Comparison of ENCODE assay signal across 14 cellular contexts in genomic region chr12:56347255-56347654, GRCh38. TPM values are rescaled to one million over a fixed set of nuclear protein-coding genes. Genes with fewer than 3 reads are reported as not detected.
DNase-seq lines count a peak whose midpoint lies in the region; ATAC-seq, FAIRE-seq and TF ChIP-seq lines count a peak whose summit lies in the region.
"Not testable (repeated sequence)": the region's sequence is repeated elsewhere in the genome, so short reads cannot be mapped to it uniquely, and the experiment has no call there.
"Had no signal": no experiment of that assay in that cellular context is flagged by ENCODE, and none has a peak within 500 bp of the region (broad histone marks: within the 10 kb centered on the region; RNA-seq: fewer than 3 reads in every experiment).

No MANE protein-coding gene starts in this region.

- not testable (repeated sequence) for TF ChIP-seq CTCF in GM12865 (IDR thresholded peaks at IDR 0.05; ENCODE audit: insufficient read depth, low read depth, low read length, missing control alignments); endodermal cell (conservative IDR thresholded peaks at IDR 0.05); sigmoid colon (IDR thresholded peaks at IDR 0.05)

- TF ChIP-seq EP300 in sigmoid colon (IDR thresholded peaks at IDR 0.05) = not testable (repeated sequence)

- not testable (repeated sequence) for H3K4me3 Mint-ChIP-seq in T-helper 17 cell; activated T-cell treated with anti-CD3 and anti-CD28 coated beads, Interleukin-2, amount 50 U/mL, for 24 hours; endodermal cell; stimulated activated naive B cell treated with anti-CD40 and anti-IgM and Interleukin-4, amounts not matched to agents 10 μg/mL and 1 μg/mL and 100 μg/mL, for 72 hours

- H3K27ac Mint-ChIP-seq in T-helper 17 cell (peak overlapping the region; percentile 37), endodermal cell (peak overlapping the region; percentile 72)
- H3K27ac Mint-ChIP-seq in activated T-cell treated with anti-CD3 and anti-CD28 coated beads, Interleukin-2, amount 50 U/mL, for 24 hours = peak overlapping the region; percentile 67
- H3K27ac Mint-ChIP-seq in stimulated activated naive B cell treated with anti-CD40 and anti-IgM and Interleukin-4, amounts not matched to agents 10 μg/mL and 1 μg/mL and 100 μg/mL, for 72 hours = peak overlapping the region; percentile 42

- not testable (repeated sequence) for H3K4me3 ChIP-seq in GM12865 (ENCODE audit: low read depth, low read length); endodermal cell (ENCODE audit: low read length); sigmoid colon

- not testable (repeated sequence) for H3K27ac ChIP-seq in endodermal cell (ENCODE audit: low read depth, low read length); sigmoid colon

- not testable (repeated sequence) for H3K4me1 ChIP-seq in endodermal cell (ENCODE audit: control insufficient read depth, insufficient read depth, low read length); sigmoid colon

- not testable (repeated sequence) for ATAC-seq in T-helper 17 cell
- peak in 1 of 2 donors; percentile 54 for ATAC-seq in stimulated activated naive B cell treated with anti-CD40 and anti-IgM and Interleukin-4, amounts not matched to agents 10 μg/mL and 1 μg/mL and 100 μg/mL, for 72 hours (replicated peaks)

- not testable (repeated sequence) for H3K9me3 Mint-ChIP-seq in activated T-cell treated with anti-CD3 and anti-CD28 coated beads, Interleukin-2, amount 50 U/mL, for 24 hours; endodermal cell; stimulated activated naive B cell treated with anti-CD40 and anti-IgM and Interleukin-4, amounts not matched to agents 10 μg/mL and 1 μg/mL and 100 μg/mL, for 72 hours

- H3K36me3 ChIP-seq in endodermal cell (ENCODE audit: control insufficient read depth, insufficient read depth, low read length) = peaks cover 76% of the 10 kb centered on the region
- H3K36me3 ChIP-seq in sigmoid colon = peaks cover 42 to 99% (median 76%) of the 10 kb centered on the region in 4 donors

- FAIRE-seq in HTR-8/SVneo (lab: Jason Lieb, UNC) = peak; percentile 28

- not testable (repeated sequence) for H3K9ac ChIP-seq in endodermal cell (ENCODE audit: extremely low read depth, low read length, poor library complexity, severe bottlenecking)

- peaks cover 12% of the 10 kb centered on the region for H3K4me1 Mint-ChIP-seq in T-helper 17 cell
- H3K4me1 Mint-ChIP-seq in activated T-cell treated with anti-CD3 and anti-CD28 coated beads, Interleukin-2, amount 50 U/mL, for 24 hours (ENCODE audit: low read depth); endodermal cell; stimulated activated naive B cell treated with anti-CD40 and anti-IgM and Interleukin-4, amounts not matched to agents 10 μg/mL and 1 μg/mL and 100 μg/mL, for 72 hours: not testable (repeated sequence)

- intact Hi-C loops in sigmoid colon (cut with DNase I) = not testable (repeated sequence)

- H3K9me3 ChIP-seq in T-helper 17 cell (ENCODE audit: control insufficient read depth, low read length, poor library complexity, severe bottlenecking); endodermal cell (ENCODE audit: control insufficient read depth, low read length); sigmoid colon: not testable (repeated sequence)

- not testable (repeated sequence) for TF ChIP-seq POLR2A in sigmoid colon (IDR thresholded peaks at IDR 0.05)

- not testable (repeated sequence) for H3K27me3 ChIP-seq in endodermal cell (ENCODE audit: control insufficient read depth, insufficient read depth, low read length, poor library complexity, severe bottlenecking); sigmoid colon

- not testable (repeated sequence) for H3K27me3 Mint-ChIP-seq in T-helper 17 cell; activated T-cell treated with anti-CD3 and anti-CD28 coated beads, Interleukin-2, amount 50 U/mL, for 24 hours; endodermal cell (ENCODE audit: insufficient read depth); stimulated activated naive B cell treated with anti-CD40 and anti-IgM and Interleukin-4, amounts not matched to agents 10 μg/mL and 1 μg/mL and 100 μg/mL, for 72 hours

- peaks cover 18% of the 10 kb centered on the region for H3K36me3 Mint-ChIP-seq in T-helper 17 cell (ENCODE audit: low read depth)
- H3K36me3 Mint-ChIP-seq in activated T-cell treated with anti-CD3 and anti-CD28 coated beads, Interleukin-2, amount 50 U/mL, for 24 hours (ENCODE audit: low read depth) = peaks cover 82% of the 10 kb centered on the region
- peaks cover 76% of the 10 kb centered on the region for H3K36me3 Mint-ChIP-seq in endodermal cell (ENCODE audit: low read depth)
- peaks cover 43 to 67% of the 10 kb centered on the region in 2 donors for H3K36me3 Mint-ChIP-seq in stimulated activated naive B cell treated with anti-CD40 and anti-IgM and Interleukin-4, amounts not matched to agents 10 μg/mL and 1 μg/mL and 100 μg/mL, for 72 hours

- peak; percentile 44 for DNase-seq in GM12865 (ENCODE audit: low read depth)
- not testable (repeated sequence) for DNase-seq in HTR-8/SVneo (ENCODE audit: insufficient read length, low spot score); T-helper 17 cell; activated T-cell treated with anti-CD3 and anti-CD28 coated beads, Interleukin-2, amount 50 U/mL, for 24 hours; endodermal cell; stimulated activated naive B cell treated with anti-CD40 and anti-IgM and Interleukin-4, amounts not matched to agents 10 μg/mL and 1 μg/mL and 100 μg/mL, for 72 hours
- peak; percentile 26 for DNase-seq in sigmoid colon

- 91 to 92% methylated on average over 7 to 9 of the region's 9 CpGs for WGBS in endodermal cell (ENCODE audit: insufficient coverage in 1 of 2, insufficient read length in 1 of 2), 2 experiments
- WGBS in sigmoid colon, 2 donors = 89 to 93% methylated on average over 9 of the region's 9 CpGs

RNA-seq across cellular contexts. Expression of gene IL23A, which starts 8.6 kb away (rescaled TPM):
- total RNA-seq in T-helper 17 cell (10 to 100 TPM; 44.9 to 49.8 TPM), endodermal cell (10 to 100 TPM in 1 of 2 donors, 1 to 10 TPM in 1; 4.6 to 10.4 TPM), sigmoid colon (not detected)
- polyA plus RNA-seq in endodermal cell (2013, experiment 1 of 2) = 0.61 TPM
- 0.99 TPM for polyA plus RNA-seq in endodermal cell (2013, experiment 2 of 2)
- polyA plus RNA-seq in sigmoid colon = 1 to 10 TPM in 1 of 3 donors, not detected in 2; 3.6 TPM
- total RNA-seq: A172, A673, GM23248 had no signal

RNA-seq across cellular contexts. Expression of gene STAT2, which starts 12.7 kb away (rescaled TPM):
- 100 to 1,000 TPM; 116 to 145 TPM for total RNA-seq in T-helper 17 cell
- total RNA-seq in endodermal cell = 100 to 1,000 TPM; 107 to 112 TPM
- polyA plus RNA-seq in endodermal cell (2013, experiment 1 of 2) = 65.9 TPM
- polyA plus RNA-seq in endodermal cell (2013, experiment 2 of 2) = 55.3 TPM
- total RNA-seq in sigmoid colon = 100 to 1,000 TPM in 2 of 4 donors, 10 to 100 TPM in 2; 73.6 to 160 (median 94.6) TPM
- polyA plus RNA-seq in sigmoid colon = 10 to 100 TPM; 15.0 to 71.7 (median 18.6) TPM

RNA-seq across cellular contexts. Expression of gene PAN2, which starts 13.5 kb away (rescaled TPM):
- total RNA-seq in T-helper 17 cell (100 to 1,000 TPM in 1 of 2 donors, 10 to 100 TPM in 1; 81.1 to 108 TPM), endodermal cell (10 to 100 TPM; 66.5 to 90.3 TPM), sigmoid colon (10 to 100 TPM; 26.4 to 67.0 (median 36.8) TPM)
- polyA plus RNA-seq in endodermal cell (2013, experiment 1 of 2) = 69.2 TPM
- polyA plus RNA-seq in endodermal cell (2013, experiment 2 of 2) = 67.1 TPM
- 10 to 100 TPM in 1 of 3 donors, 1 to 10 TPM in 2; 5.4 to 30.0 (median 5.5) TPM for polyA plus RNA-seq in sigmoid colon

RNA-seq across cellular contexts. Expression of gene APOF, which starts 15.4 kb away (rescaled TPM):
- not detected for total RNA-seq in T-helper 17 cell
- total RNA-seq in endodermal cell = not detected
- not detected for polyA plus RNA-seq in endodermal cell (2013, experiment 1 of 2)
- not detected for polyA plus RNA-seq in endodermal cell (2013, experiment 2 of 2)
- not detected for total RNA-seq in sigmoid colon
- not detected for polyA plus RNA-seq in sigmoid colon
- total RNA-seq: A172; A673; CD4-positive, alpha-beta T cell; CD8-positive, alpha-beta memory T cell; GM23248; H1; H7 had no signal
- polyA plus RNA-seq: CD8-positive, alpha-beta memory T cell; GM23248; H1 had no signal

RNA-seq across cellular contexts. Expression of gene CNPY2, which starts 31.5 kb away (rescaled TPM):
- total RNA-seq in T-helper 17 cell (10 to 100 TPM; 47.4 to 53.4 TPM), endodermal cell (100 to 1,000 TPM; 183 to 198 TPM), sigmoid colon (10 to 100 TPM; 48.7 to 77.1 (median 67.9) TPM)
- polyA plus RNA-seq in endodermal cell (2013, experiment 1 of 2) = 147 TPM
- polyA plus RNA-seq in endodermal cell (2013, experiment 2 of 2) = 135 TPM
- 100 to 1,000 TPM in 1 of 3 donors, 10 to 100 TPM in 2; 28.2 to 103 (median 39.6) TPM for polyA plus RNA-seq in sigmoid colon

Comparison
In these comparisons a context has a peak if more than half of its experiments do, and no peak if none do; other contexts are left out.
1. RNA of gene IL23A, which starts 8.6 kb away (total RNA-seq): 44.9 to 49.8 TPM in T-helper 17 cell; 4.6 to 10.4 TPM in endodermal cell and not detected in sigmoid colon; every median in the first group is over 4 times any median in the second.
2. Peak in every context shown above with its lines, with median percentiles within 50 percentile points of each other: H3K27ac Mint-ChIP-seq.